Comparison of ENCODE assay signal across 8 cellular contexts in genomic region chr11:62645934-62646824, GRCh38. TPM values are rescaled to one million over a fixed set of nuclear protein-coding genes. Genes with fewer than 3 reads are reported as not detected.
DNase-seq lines count a peak whose midpoint lies in the region; ATAC-seq, FAIRE-seq and TF ChIP-seq lines count a peak whose summit lies in the region.

Gene GANAB (minus strand): TSS chr11:62646613. CDS start chr11:62646599, 14 bp downstream.

- POLR2A ChIA-PET in A673 (lab: Charles Lee; ENCODE audit: low non-redundant PET): interaction anchor here (0.6 kb wide), 1 partner anchor 18 kb away, joined by 9 read pairs; no protein-coding TSS in a partner anchor

- in situ Hi-C loops in mammary epithelial cell (cut with MboI; ENCODE audit: low sequenced_read_pairs in 2 of 2): no loop called here

- DNase-seq in A673 (ENCODE audit: low spot score) (peak; percentile 100), NCI-H2227 (lab: John Stamatoyannopoulos, UW; ENCODE audit: unreplicated experiment) (peak; percentile 99), WERI-Rb-1 (peak; percentile 99), mammary epithelial cell (peak; percentile 97), iPS-NIHi11 (ENCODE audit: low spot score) (peak; percentile 100), small intestine (peak; percentile 99)

- H3K9ac ChIP-seq in mammary epithelial cell (ENCODE audit: insufficient read depth, low read length): peak within 1 kb of the TSS; percentile 88

- WGBS in mammary epithelial cell (ENCODE audit: low coverage, missing lambda C conversion rate): 2% methylated on average over 34 of the region's 75 CpGs
- 0% methylated on average over 70 to 75 of the region's 75 CpGs for WGBS in small intestine, 3 donors

- H3K27ac ChIP-seq in A673 (ENCODE audit: low read depth, low read length, poor library complexity, severe bottlenecking) (peak within 1 kb of the TSS; percentile 97), WERI-Rb-1 (peak within 1 kb of the TSS; percentile 97), mammary epithelial cell (ENCODE audit: insufficient read depth, low read depth, low read length) (peak within 1 kb of the TSS; percentile 63), small intestine (ENCODE audit: low read depth in 1 of 2, low read length in 1 of 2) (peak within 1 kb of the TSS; percentile 66 to 97)

- H3K9me3 ChIP-seq in A673 (ENCODE audit: low read depth, low read length, poor library complexity, severe bottlenecking) (no peaks in the 10 kb centered on the region), WERI-Rb-1 (ENCODE audit: severe bottlenecking) (no peaks in the 10 kb centered on the region), mammary epithelial cell (replicated peaks; ENCODE audit: insufficient read depth, low read length) (no peaks in the 10 kb centered on the region), small intestine (ENCODE audit: control insufficient read depth, low read depth) (no peaks in the 10 kb centered on the region)

- H3K79me2 ChIP-seq in mammary epithelial cell (ENCODE audit: insufficient read depth, low read length): peaks cover 82% of the 10 kb centered on the region

- ATAC-seq in GM18870 (IDR thresholded peaks at IDR 0.05; ENCODE audit: unreplicated experiment) (peak; percentile 77), HG03139 (IDR thresholded peaks at IDR 0.05; ENCODE audit: unreplicated experiment) (peak; percentile 93)

- H3K4me3 ChIP-seq in A673 (ENCODE audit: low read depth, low read length, poor library complexity, severe bottlenecking): peak within 1 kb of the TSS; percentile 96
- H3K4me3 ChIP-seq in WERI-Rb-1 (ENCODE audit: low read depth, low read length): peak within 1 kb of the TSS; percentile 99
- H3K4me3 ChIP-seq in mammary epithelial cell (replicated peaks in 1 of 3; ENCODE audit: insufficient read depth in 1 of 3, low read depth in 2 of 3, low read length in 3 of 3): peak within 1 kb of the TSS; percentile 68 to 82 (median 80)
- H3K4me3 ChIP-seq in small intestine (ENCODE audit: low read depth in 1 of 2, low read length in 2 of 2): peak within 1 kb of the TSS; percentile 65 to 97

- peaks cover 47% of the 10 kb centered on the region for H3K36me3 ChIP-seq in A673 (ENCODE audit: insufficient read depth, low read length, poor library complexity, severe bottlenecking)
- H3K36me3 ChIP-seq in WERI-Rb-1: peaks cover 54% of the 10 kb centered on the region
- peaks cover 13% of the 10 kb centered on the region for H3K36me3 ChIP-seq in mammary epithelial cell (ENCODE audit: insufficient read depth, low read length)
- peaks cover 0 to 3% of the 10 kb centered on the region in 2 donors for H3K36me3 ChIP-seq in small intestine (ENCODE audit: control insufficient read depth in 2 of 2, insufficient read depth in 2 of 2, low read length in 2 of 2)

- H4K20me1 ChIP-seq in mammary epithelial cell (ENCODE audit: insufficient read depth, low read length): no peaks in the 10 kb centered on the region

- intact Hi-C loops in A673 (cut with micrococcal nuclease; ENCODE audit: unreplicated experiment): no loop called here
- intact Hi-C loops in mammary epithelial cell (cut with micrococcal nuclease): loop anchor here (2.0 kb wide), 2 partner anchors 19 to 47 kb away; partner anchors contain the start of genes C11orf98 and CSKMT

- H3K4me1 ChIP-seq in A673 (ENCODE audit: insufficient read depth, low read length, poor library complexity, severe bottlenecking) (peaks cover 8% of the 10 kb centered on the region), mammary epithelial cell (ENCODE audit: insufficient read depth, low read length) (peaks cover 12% of the 10 kb centered on the region), small intestine (ENCODE audit: control insufficient read depth in 2 of 2, insufficient read depth in 1 of 2, low read depth in 1 of 2, low read length in 1 of 2) (peaks cover 5 to 6% of the 10 kb centered on the region in 2 donors)

- no TSS peak for BruUV-seq in A673 (replicated peaks; lab: Mats Ljungman, UMichigan)
- TSS peak; percentile 43 for BruUV-seq in mammary epithelial cell (replicated peaks; lab: Mats Ljungman, UMichigan)

- CTCF ChIA-PET in A673 (lab: Charles Lee): interaction anchor here (0.6 kb wide), 2 partner anchors 101 to 1507 kb away, joined by 3 to 11 read pairs; no protein-coding TSS in a partner anchor
- CTCF ChIA-PET in mammary epithelial cell (lab: Charles Lee; ENCODE audit: low non-redundant PET): interaction anchor here (0.9 kb wide), 1 partner anchor 141 kb away, joined by 6 read pairs; the partner anchor contains the start of gene TMEM179B

- H2AFZ ChIP-seq in mammary epithelial cell (ENCODE audit: low read depth, low read length): peak within 1 kb of the TSS; percentile 82

- H3K27me3 ChIP-seq in A673 (replicated peaks; ENCODE audit: insufficient read depth, low read depth, low read length, poor library complexity) (no peaks in the 10 kb centered on the region), WERI-Rb-1 (ENCODE audit: insufficient read depth, low read depth, severe bottlenecking) (no peaks in the 10 kb centered on the region), mammary epithelial cell (ENCODE audit: insufficient read depth, low read length) (no peaks in the 10 kb centered on the region), small intestine (ENCODE audit: control insufficient read depth in 2 of 2, insufficient read depth in 2 of 2, low read length in 2 of 2) (no peaks in the 10 kb centered on the region)

- H3K4me2 ChIP-seq in mammary epithelial cell (ENCODE audit: insufficient read depth, low read depth, low read length): peak within 1 kb of the TSS; percentile 82

- FAIRE-seq in small intestine (lab: Jason Lieb, UNC): no peak

- no peak for TF ChIP-seq CTCF in A673 (conservative IDR thresholded peaks at IDR 0.05; ENCODE audit: low read depth, low read length)
- no peak for TF ChIP-seq CTCF in WERI-Rb-1 (IDR thresholded peaks at IDR 0.05; ENCODE audit: low read depth, low read length)
- TF ChIP-seq CTCF in mammary epithelial cell (conservative IDR thresholded peaks at IDR 0.05 in 1 of 2, IDR thresholded peaks at IDR 0.05 in 1 of 2; ENCODE audit: extremely low read depth in 1 of 2, insufficient read depth in 1 of 2, low read depth in 1 of 2, low read length in 2 of 2): no peak

- dilution Hi-C loops in mammary epithelial cell (cut with HindIII; ENCODE audit: low sequenced_read_pairs): no loop called here

RNA-seq across cellular contexts. Expression of gene GANAB, which starts in this region (rescaled TPM):
- 475 and 489 TPM in 2 replicates for total RNA-seq in A673 (2021)
- 100 to 1,000 TPM; 180 to 258 TPM for total RNA-seq in mammary epithelial cell
- polyA plus RNA-seq in mammary epithelial cell: 172 TPM
- polyA minus RNA-seq in mammary epithelial cell: 346 TPM
- polyA plus RNA-seq in small intestine: 100 to 1,000 TPM in 1 of 3 donors, 10 to 100 TPM in 2; 38.6 to 161 (median 44.3) TPM

Comparison
In these comparisons a context has a peak if more than half of its experiments do, and no peak if none do; other contexts are left out.
1. Peak in every context shown above with its lines: DNase-seq, ATAC-seq, H3K4me3 ChIP-seq and H3K27ac ChIP-seq.